In the genomic region with DNA sequence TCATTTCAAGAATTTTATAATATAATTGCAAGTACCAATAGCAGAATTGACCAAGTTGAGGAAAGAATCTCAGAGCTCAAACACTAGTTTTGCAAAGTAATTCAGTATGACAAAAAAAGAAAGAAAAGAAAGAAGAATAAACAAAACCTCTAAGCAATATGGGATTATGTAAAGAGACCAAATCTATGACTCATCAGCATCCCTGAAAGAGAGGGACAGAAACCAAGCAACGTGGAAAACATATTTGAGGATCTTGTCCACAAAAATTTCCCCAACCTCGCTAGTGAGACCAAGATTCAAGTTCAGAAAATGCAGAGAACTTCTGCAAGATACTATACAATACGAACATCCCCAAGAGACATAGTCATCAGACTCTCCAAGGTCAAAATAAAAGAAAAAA, we compare ENCODE assay signal across 16 cellular contexts.
DNase-seq lines count a peak whose midpoint lies in the region; ATAC-seq and TF ChIP-seq lines count a peak whose summit lies in the region.
"Had no signal": no experiment of that assay in that cellular context is flagged by ENCODE, and none has a peak within 500 bp of the region (broad histone marks: within the 10 kb centered on the region; RNA-seq: fewer than 3 reads in every experiment).

No MANE protein-coding gene starts in this region.

- H3K27ac ChIP-seq in esophagus squamous epithelium: no peak overlapping the region
- H3K27ac ChIP-seq: 22Rv1; BLaER1 treated with 17β-estradiol and CSF1 and Interleukin-3, amounts not matched to agents 10 nM and 100 nM had no signal

- H3K9me3 ChIP-seq in esophagus squamous epithelium: peaks cover 0 to 26% (median 0%) of the 10 kb centered on the region in 3 donors

- WGBS in esophagus squamous epithelium, 2 donors: 51 to 58% methylated on average over 3 of the region's 3 CpGs

- DNase-seq in DMS53 (lab: John Stamatoyannopoulos, UW): peak; percentile 52
- DNase-seq in DMS53 treated with DMSO at 0.1 percent for 48 hours (lab: John Stamatoyannopoulos, UW; ENCODE audit: unreplicated experiment): no peak
- DNase-seq in HCEC 1CT: peak; percentile 26
- DNase-seq in MV-4-11 (lab: John Stamatoyannopoulos, UW): peak; percentile 42
- peak; percentile 51 for DNase-seq in iris pigment epithelial cell (ENCODE audit: low read depth)
- DNase-seq in esophagus squamous epithelium (lab: John Stamatoyannopoulos, UW): no peak
- DNase-seq in SW 1271 (lab: John Stamatoyannopoulos, UW): no peak
- DNase-seq: Calu3; CD4-positive, alpha-beta T cell; DMS 273 treated with DMSO at 0.1 percent for 48 hours; DMS79 treated with DMSO at 0.1 percent for 48 hours; GF-D8 had no signal

- TF ChIP-seq CTCF in esophagus squamous epithelium (IDR thresholded peaks at IDR 0.05): no peak

- no peak for ATAC-seq in GM18519 (IDR thresholded peaks at IDR 0.05; ENCODE audit: low FRiP score, unreplicated experiment)
- ATAC-seq: HCT116 had no signal

- H3K27me3 ChIP-seq in esophagus squamous epithelium: no peaks in the 10 kb centered on the region
- H3K27me3 ChIP-seq: BLaER1 treated with 17β-estradiol and CSF1 and Interleukin-3, amounts not matched to agents 10 nM and 100 nM had no signal

- TF ChIP-seq POLR2A in esophagus squamous epithelium (IDR thresholded peaks at IDR 0.05): no peak

- intact Hi-C loops in esophagus squamous epithelium (cut with DNase I): no loop called here

- H3K4me1 ChIP-seq in esophagus squamous epithelium: no peaks in the 10 kb centered on the region

- no peak overlapping the region for H3K4me3 ChIP-seq in esophagus squamous epithelium
- H3K4me3 ChIP-seq: BLaER1 treated with 17β-estradiol and CSF1 and Interleukin-3, amounts not matched to agents 10 nM and 100 nM had no signal

- no peaks in the 10 kb centered on the region for H3K36me3 ChIP-seq in esophagus squamous epithelium
- H3K36me3 ChIP-seq: BLaER1 treated with 17β-estradiol and CSF1 and Interleukin-3, amounts not matched to agents 10 nM and 100 nM had no signal

Comparison
In these comparisons a context has a peak if more than half of its experiments do, and no peak if none do; other contexts are left out.
1. DNase-seq: peak in DMS53 (single experiment), HCEC 1CT (single experiment), MV-4-11 (single experiment) and iris pigment epithelial cell (single experiment); none in DMS53 treated with DMSO at 0.1 percent for 48 hours (single experiment), esophagus squamous epithelium (single experiment) and SW 1271 (0 of 2).